Comparison of ENCODE assay signal across 1 cellular context in the genomic region with DNA sequence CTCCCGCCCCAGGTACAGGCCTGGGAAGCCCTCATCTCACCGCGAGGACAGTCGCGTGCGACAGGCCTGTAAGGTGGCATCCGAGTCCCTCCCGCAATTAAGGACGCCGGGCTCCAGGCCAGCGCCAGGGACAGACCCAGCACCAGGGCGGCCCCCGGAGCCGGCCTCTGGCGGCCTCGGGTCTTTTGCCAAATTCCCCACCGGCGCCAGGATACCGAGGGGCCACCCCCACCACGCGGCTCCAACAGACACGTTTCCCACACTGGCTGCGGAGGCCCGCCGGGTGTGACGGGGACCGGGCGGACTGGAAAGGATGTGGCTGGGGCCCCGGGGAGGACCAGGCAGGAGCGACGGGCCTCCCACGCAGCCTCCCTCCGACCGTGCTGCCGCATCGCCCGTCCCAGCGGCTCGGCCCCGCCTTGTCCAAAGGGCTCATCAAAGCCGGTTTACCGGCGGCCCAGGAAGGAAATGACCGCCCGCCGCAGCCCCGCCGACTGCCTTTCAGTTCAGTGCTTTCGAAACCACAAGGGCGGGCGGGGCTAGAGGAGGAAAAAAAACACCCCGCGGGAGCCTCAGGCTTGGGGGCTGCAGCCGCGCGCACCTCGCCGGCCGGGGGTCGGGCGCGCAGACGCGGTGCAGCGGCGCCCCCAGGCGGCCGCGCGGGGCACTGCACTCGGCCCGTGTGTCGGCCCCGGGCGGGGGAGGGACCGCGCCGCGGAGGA.
TF ChIP-seq lines count a peak whose summit lies in the region.

No MANE protein-coding gene starts in this region.

TF ChIP-seq in K562, 482 proteins besides CTCF, POLR2A, EP300 and RAD21 (continued from another document and continues in another):
- TF ChIP-seq RBM17 (IDR thresholded peaks at IDR 0.05; ENCODE audit: borderline replicate concordance, low read depth, low read length) (no peak), MIER1 (IDR thresholded peaks at IDR 0.05; ENCODE audit: low read depth) (no peak), ZNF76 (CRISPR knock-in tag; IDR thresholded peaks at IDR 0.05; ENCODE audit: borderline replicate concordance) (peak; percentile 20; the same call in 1 of the 2 replicates), ZBTB7A (IDR thresholded peaks at IDR 0.05; ENCODE audit: borderline replicate concordance, control insufficient read depth, low read depth, low read length) (peak; percentile 95), NR4A1 (CRISPR knock-in tag; IDR thresholded peaks at IDR 0.05) (0 out of 2 replicates have a peak, but pooled peaks have one; percentile 13), NR4A1 (tag; IDR thresholded peaks at IDR 0.05) (no peak; the same call in 1 of the 2 replicates), ZNF780A (CRISPR knock-in tag; IDR thresholded peaks at IDR 0.05) (no peak), ZNF133 (CRISPR knock-in tag; IDR thresholded peaks at IDR 0.05) (no peak), NEUROD1 (IDR thresholded peaks at IDR 0.05; ENCODE audit: borderline replicate concordance, low read depth, low read length, partially characterized antibody) (peak; percentile 38), XRCC3 (IDR thresholded peaks at IDR 0.05) (no peak), ZNF431 (CRISPR knock-in tag; IDR thresholded peaks at IDR 0.05) (0 out of 2 replicates have a peak, but pooled peaks have one; percentile 8), XRCC4 (IDR thresholded peaks at IDR 0.05; ENCODE audit: extremely low read depth, insufficient read depth, insufficient read length) (no peak), POLR3A (IDR thresholded peaks at IDR 0.05; ENCODE audit: borderline replicate concordance, extremely low read depth, insufficient read depth, insufficient read length) (no peak), RCOR1 (IDR thresholded peaks at IDR 0.05; ENCODE audit: borderline replicate concordance in 1 of 2, low read depth in 2 of 2, low read length in 2 of 2) (peak in 1 of 2 experiments; percentile 60; a peak in 2 of 4 replicates), GABPA (tag; conservative IDR thresholded peaks at IDR 0.05; ENCODE audit: low read depth) (peak; percentile 69), L3MBTL2 (IDR thresholded peaks at IDR 0.05) (peak; percentile 95), ZNF408 (CRISPR knock-in tag; IDR thresholded peaks at IDR 0.05; ENCODE audit: low read depth) (no peak), CTBP1 (IDR thresholded peaks at IDR 0.05; ENCODE audit: borderline replicate concordance) (peak; percentile 95), TFAM (CRISPR knock-in tag; conservative IDR thresholded peaks at IDR 0.05) (no peak), MXI1 (IDR thresholded peaks at IDR 0.05; ENCODE audit: low read depth, low read length) (no peak), HDAC1 (IDR thresholded peaks at IDR 0.05) (peak in 1 of 2 experiments; percentile 38; a peak in 1 of 4 replicates), E2F3 (CRISPR knock-in tag; IDR thresholded peaks at IDR 0.05) (no peak), HDAC2 (IDR thresholded peaks at IDR 0.05) (0 out of 2 replicates have a peak, but pooled peaks have one; percentile 21), POLR2AphosphoS2 (IDR thresholded peaks at IDR 0.05; ENCODE audit: low read length) (no peak), YY1 (IDR thresholded peaks at IDR 0.05; ENCODE audit: borderline replicate concordance in 1 of 3, control insufficient read depth in 1 of 3, extremely low read depth in 1 of 3, insufficient read depth in 3 of 3, insufficient read length in 1 of 3, insufficient replicate concordance in 2 of 3, low read depth in 1 of 3, low read length in 2 of 3) (peak in 1 of 3 experiments; percentile 46), ERF (CRISPR knock-in tag; IDR thresholded peaks at IDR 0.05) (peak; percentile 69; the same call in 1 of the 2 replicates), SAP30 (IDR thresholded peaks at IDR 0.05; ENCODE audit: borderline replicate concordance, insufficient read depth, low read depth, low read length, poor library complexity, severe bottlenecking) (no peak), ZNF263 (CRISPR knock-in tag; IDR thresholded peaks at IDR 0.05; ENCODE audit: borderline replicate concordance) (peak; percentile 80), NUFIP1 (IDR thresholded peaks at IDR 0.05; ENCODE audit: partially characterized antibody) (no peak), ETS2 (tag; IDR thresholded peaks at IDR 0.05; ENCODE audit: borderline replicate concordance, poor library complexity, severe bottlenecking) (no peak), EP400 (IDR thresholded peaks at IDR 0.05) (peak; percentile 79; the same call in 1 of the 2 replicates), KLF1 (tag; IDR thresholded peaks at IDR 0.05) (no peak)
- TF ChIP-seq, protein P1, sequence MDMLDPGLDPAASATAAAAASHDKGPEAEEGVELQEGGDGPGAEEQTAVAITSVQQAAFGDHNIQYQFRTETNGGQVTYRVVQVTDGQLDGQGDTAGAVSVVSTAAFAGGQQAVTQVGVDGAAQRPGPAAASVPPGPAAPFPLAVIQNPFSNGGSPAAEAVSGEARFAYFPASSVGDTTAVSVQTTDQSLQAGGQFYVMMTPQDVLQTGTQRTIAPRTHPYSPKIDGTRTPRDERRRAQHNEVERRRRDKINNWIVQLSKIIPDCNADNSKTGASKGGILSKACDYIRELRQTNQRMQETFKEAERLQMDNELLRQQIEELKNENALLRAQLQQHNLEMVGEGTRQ (CRISPR knock-in tag; IDR thresholded peaks at IDR 0.05): no peak
- TF ChIP-seq, protein P2, sequence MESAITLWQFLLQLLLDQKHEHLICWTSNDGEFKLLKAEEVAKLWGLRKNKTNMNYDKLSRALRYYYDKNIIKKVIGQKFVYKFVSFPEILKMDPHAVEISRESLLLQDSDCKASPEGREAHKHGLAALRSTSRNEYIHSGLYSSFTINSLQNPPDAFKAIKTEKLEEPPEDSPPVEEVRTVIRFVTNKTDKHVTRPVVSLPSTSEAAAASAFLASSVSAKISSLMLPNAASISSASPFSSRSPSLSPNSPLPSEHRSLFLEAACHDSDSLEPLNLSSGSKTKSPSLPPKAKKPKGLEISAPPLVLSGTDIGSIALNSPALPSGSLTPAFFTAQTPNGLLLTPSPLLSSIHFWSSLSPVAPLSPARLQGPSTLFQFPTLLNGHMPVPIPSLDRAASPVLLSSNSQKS (CRISPR knock-in tag; IDR thresholded peaks at IDR 0.05): no peak
- TF ChIP-seq, protein P3, sequence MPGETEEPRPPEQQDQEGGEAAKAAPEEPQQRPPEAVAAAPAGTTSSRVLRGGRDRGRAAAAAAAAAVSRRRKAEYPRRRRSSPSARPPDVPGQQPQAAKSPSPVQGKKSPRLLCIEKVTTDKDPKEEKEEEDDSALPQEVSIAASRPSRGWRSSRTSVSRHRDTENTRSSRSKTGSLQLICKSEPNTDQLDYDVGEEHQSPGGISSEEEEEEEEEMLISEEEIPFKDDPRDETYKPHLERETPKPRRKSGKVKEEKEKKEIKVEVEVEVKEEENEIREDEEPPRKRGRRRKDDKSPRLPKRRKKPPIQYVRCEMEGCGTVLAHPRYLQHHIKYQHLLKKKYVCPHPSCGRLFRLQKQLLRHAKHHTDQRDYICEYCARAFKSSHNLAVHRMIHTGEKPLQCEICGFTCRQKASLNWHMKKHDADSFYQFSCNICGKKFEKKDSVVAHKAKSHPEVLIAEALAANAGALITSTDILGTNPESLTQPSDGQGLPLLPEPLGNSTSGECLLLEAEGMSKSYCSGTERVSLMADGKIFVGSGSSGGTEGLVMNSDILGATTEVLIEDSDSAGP (CRISPR knock-in tag; IDR thresholded peaks at IDR 0.05): no peak
- TF ChIP-seq, protein P4, sequence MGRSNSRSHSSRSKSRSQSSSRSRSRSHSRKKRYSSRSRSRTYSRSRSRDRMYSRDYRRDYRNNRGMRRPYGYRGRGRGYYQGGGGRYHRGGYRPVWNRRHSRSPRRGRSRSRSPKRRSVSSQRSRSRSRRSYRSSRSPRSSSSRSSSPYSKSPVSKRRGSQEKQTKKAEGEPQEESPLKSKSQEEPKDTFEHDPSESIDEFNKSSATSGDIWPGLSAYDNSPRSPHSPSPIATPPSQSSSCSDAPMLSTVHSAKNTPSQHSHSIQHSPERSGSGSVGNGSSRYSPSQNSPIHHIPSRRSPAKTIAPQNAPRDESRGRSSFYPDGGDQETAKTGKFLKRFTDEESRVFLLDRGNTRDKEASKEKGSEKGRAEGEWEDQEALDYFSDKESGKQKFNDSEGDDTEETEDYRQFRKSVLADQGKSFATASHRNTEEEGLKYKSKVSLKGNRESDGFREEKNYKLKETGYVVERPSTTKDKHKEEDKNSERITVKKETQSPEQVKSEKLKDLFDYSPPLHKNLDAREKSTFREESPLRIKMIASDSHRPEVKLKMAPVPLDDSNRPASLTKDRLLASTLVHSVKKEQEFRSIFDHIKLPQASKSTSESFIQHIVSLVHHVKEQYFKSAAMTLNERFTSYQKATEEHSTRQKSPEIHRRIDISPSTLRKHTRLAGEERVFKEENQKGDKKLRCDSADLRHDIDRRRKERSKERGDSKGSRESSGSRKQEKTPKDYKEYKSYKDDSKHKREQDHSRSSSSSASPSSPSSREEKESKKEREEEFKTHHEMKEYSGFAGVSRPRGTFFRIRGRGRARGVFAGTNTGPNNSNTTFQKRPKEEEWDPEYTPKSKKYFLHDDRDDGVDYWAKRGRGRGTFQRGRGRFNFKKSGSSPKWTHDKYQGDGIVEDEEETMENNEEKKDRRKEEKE (IDR thresholded peaks at IDR 0.05; ENCODE audit: borderline replicate concordance in 1 of 2, control insufficient read depth in 1 of 2, low read depth in 2 of 2, low read length in 1 of 2): no peak
- TF ChIP-seq, protein P5, sequence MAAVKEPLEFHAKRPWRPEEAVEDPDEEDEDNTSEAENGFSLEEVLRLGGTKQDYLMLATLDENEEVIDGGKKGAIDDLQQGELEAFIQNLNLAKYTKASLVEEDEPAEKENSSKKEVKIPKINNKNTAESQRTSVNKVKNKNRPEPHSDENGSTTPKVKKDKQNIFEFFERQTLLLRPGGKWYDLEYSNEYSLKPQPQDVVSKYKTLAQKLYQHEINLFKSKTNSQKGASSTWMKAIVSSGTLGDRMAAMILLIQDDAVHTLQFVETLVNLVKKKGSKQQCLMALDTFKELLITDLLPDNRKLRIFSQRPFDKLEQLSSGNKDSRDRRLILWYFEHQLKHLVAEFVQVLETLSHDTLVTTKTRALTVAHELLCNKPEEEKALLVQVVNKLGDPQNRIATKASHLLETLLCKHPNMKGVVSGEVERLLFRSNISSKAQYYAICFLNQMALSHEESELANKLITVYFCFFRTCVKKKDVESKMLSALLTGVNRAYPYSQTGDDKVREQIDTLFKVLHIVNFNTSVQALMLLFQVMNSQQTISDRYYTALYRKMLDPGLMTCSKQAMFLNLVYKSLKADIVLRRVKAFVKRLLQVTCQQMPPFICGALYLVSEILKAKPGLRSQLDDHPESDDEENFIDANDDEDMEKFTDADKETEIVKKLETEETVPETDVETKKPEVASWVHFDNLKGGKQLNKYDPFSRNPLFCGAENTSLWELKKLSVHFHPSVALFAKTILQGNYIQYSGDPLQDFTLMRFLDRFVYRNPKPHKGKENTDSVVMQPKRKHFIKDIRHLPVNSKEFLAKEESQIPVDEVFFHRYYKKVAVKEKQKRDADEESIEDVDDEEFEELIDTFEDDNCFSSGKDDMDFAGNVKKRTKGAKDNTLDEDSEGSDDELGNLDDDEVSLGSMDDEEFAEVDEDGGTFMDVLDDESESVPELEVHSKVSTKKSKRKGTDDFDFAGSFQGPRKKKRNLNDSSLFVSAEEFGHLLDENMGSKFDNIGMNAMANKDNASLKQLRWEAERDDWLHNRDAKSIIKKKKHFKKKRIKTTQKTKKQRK (IDR thresholded peaks at IDR 0.05; ENCODE audit: borderline replicate concordance, low read depth, low read length): no peak
- TF ChIP-seq, protein P6, sequence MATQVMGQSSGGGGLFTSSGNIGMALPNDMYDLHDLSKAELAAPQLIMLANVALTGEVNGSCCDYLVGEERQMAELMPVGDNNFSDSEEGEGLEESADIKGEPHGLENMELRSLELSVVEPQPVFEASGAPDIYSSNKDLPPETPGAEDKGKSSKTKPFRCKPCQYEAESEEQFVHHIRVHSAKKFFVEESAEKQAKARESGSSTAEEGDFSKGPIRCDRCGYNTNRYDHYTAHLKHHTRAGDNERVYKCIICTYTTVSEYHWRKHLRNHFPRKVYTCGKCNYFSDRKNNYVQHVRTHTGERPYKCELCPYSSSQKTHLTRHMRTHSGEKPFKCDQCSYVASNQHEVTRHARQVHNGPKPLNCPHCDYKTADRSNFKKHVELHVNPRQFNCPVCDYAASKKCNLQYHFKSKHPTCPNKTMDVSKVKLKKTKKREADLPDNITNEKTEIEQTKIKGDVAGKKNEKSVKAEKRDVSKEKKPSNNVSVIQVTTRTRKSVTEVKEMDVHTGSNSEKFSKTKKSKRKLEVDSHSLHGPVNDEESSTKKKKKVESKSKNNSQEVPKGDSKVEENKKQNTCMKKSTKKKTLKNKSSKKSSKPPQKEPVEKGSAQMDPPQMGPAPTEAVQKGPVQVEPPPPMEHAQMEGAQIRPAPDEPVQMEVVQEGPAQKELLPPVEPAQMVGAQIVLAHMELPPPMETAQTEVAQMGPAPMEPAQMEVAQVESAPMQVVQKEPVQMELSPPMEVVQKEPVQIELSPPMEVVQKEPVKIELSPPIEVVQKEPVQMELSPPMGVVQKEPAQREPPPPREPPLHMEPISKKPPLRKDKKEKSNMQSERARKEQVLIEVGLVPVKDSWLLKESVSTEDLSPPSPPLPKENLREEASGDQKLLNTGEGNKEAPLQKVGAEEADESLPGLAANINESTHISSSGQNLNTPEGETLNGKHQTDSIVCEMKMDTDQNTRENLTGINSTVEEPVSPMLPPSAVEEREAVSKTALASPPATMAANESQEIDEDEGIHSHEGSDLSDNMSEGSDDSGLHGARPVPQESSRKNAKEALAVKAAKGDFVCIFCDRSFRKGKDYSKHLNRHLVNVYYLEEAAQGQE (CRISPR knock-in tag; IDR thresholded peaks at IDR 0.05; ENCODE audit: low read depth): 0 out of 2 replicates have a peak, but pooled peaks have one; percentile 47
- TF ChIP-seq, protein P7, sequence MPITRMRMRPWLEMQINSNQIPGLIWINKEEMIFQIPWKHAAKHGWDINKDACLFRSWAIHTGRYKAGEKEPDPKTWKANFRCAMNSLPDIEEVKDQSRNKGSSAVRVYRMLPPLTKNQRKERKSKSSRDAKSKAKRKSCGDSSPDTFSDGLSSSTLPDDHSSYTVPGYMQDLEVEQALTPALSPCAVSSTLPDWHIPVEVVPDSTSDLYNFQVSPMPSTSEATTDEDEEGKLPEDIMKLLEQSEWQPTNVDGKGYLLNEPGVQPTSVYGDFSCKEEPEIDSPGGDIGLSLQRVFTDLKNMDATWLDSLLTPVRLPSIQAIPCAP (CRISPR knock-in tag; IDR thresholded peaks at IDR 0.05; ENCODE audit: borderline replicate concordance): no peak
- TF ChIP-seq, protein P8, sequence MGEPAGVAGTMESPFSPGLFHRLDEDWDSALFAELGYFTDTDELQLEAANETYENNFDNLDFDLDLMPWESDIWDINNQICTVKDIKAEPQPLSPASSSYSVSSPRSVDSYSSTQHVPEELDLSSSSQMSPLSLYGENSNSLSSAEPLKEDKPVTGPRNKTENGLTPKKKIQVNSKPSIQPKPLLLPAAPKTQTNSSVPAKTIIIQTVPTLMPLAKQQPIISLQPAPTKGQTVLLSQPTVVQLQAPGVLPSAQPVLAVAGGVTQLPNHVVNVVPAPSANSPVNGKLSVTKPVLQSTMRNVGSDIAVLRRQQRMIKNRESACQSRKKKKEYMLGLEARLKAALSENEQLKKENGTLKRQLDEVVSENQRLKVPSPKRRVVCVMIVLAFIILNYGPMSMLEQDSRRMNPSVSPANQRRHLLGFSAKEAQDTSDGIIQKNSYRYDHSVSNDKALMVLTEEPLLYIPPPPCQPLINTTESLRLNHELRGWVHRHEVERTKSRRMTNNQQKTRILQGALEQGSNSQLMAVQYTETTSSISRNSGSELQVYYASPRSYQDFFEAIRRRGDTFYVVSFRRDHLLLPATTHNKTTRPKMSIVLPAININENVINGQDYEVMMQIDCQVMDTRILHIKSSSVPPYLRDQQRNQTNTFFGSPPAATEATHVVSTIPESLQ (CRISPR knock-in tag; IDR thresholded peaks at IDR 0.05): peak; percentile 47; the same call in 1 of the 2 replicates
